19 cellular contexts compared by ENCODE assay signal in the genomic region with DNA sequence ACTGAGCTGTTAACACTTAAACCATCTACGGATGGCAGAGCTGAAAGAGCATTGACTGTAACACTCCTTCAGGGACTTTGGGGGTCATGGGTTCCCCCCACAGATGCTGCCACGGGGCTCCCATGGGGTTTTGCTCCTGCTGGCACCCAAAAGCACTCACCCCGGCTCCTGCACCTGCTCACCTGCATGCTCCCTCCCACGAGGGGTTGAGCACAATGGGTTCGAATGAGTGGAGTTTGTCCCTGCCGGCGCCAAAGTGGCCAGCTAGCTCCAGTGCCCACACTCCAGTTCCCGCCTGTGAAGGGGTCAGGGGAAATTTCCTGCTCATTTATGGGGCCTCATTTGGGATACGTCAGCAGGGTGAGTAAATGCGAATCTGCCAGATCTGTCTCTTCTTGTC.
"Had no signal": no experiment of that assay in that cellular context is flagged by ENCODE, and none has a peak within 500 bp of the region (broad histone marks: within the 10 kb centered on the region; RNA-seq: fewer than 3 reads in every experiment).

No MANE protein-coding gene starts in this region.

- H3K4me3 Mint-ChIP-seq: dendritic cell treated with granulocyte-macrophage colony-stimulating factor and Interleukin-4, amounts not matched to agents 40 ng/mL and 50 ng/mL, for 4 days; effector memory CD8-positive, alpha-beta T cell; endodermal cell; immature natural killer cell had no signal

- H3K36me3 ChIP-seq: colonic mucosa, esophagus muscularis mucosa, gastroesophageal sphincter, heart left ventricle, left lung, lower lobe of right lung had no signal

- H3K4me1 Mint-ChIP-seq: immature natural killer cell had no signal

- H3K27me3 ChIP-seq: colonic mucosa, esophagus muscularis mucosa, heart left ventricle, hepatocyte, left lung had no signal

- ATAC-seq: effector memory CD8-positive, alpha-beta T cell; foreskin keratinocyte; gastroesophageal sphincter; heart left ventricle; left cardiac atrium; left lung; left ventricle myocardium superior; lower lobe of right lung had no signal

- H3K9me3 Mint-ChIP-seq: dendritic cell treated with granulocyte-macrophage colony-stimulating factor and Interleukin-4, amounts not matched to agents 40 ng/mL and 50 ng/mL, for 4 days; effector memory CD8-positive, alpha-beta T cell had no signal

- H3K27ac Mint-ChIP-seq: dendritic cell treated with granulocyte-macrophage colony-stimulating factor and Interleukin-4, amounts not matched to agents 40 ng/mL and 50 ng/mL, for 4 days; effector memory CD8-positive, alpha-beta T cell; endodermal cell; immature natural killer cell had no signal

- DNase-seq: colonic mucosa; cortex of kidney; effector CD8-positive, alpha-beta T cell; effector memory CD8-positive, alpha-beta T cell; endodermal cell; heart left ventricle; hypothalamus; immature natural killer cell; left cardiac atrium; left lung; left ventricle myocardium superior; lower lobe of right lung; mesenchymal stem cell; midbrain had no signal

- H3K27ac ChIP-seq: colonic mucosa, esophagus muscularis mucosa, foreskin keratinocyte, gastroesophageal sphincter, heart left ventricle, hepatocyte, left lung, lower lobe of right lung had no signal

- H3K4me3 ChIP-seq: colonic mucosa, esophagus muscularis mucosa, gastroesophageal sphincter, heart left ventricle, hepatocyte, left lung, lower lobe of right lung had no signal

- H3K9me3 ChIP-seq: colonic mucosa, left lung, lower lobe of right lung had no signal

- H3K36me3 Mint-ChIP-seq: immature natural killer cell had no signal

- H3K4me1 ChIP-seq: colonic mucosa, foreskin keratinocyte, gastroesophageal sphincter, heart left ventricle, left lung, lower lobe of right lung had no signal
